In genomic region chr6:162088091-162088490, GRCh38 we compare ENCODE assay signal across 33 cellular contexts.
A peak's percentile ranks its signal among the peaks of the same experiment; 100 is the strongest.
DNase-seq lines count a peak whose midpoint lies in the region; ATAC-seq, FAIRE-seq and TF ChIP-seq lines count a peak whose summit lies in the region.
"Had no signal": no experiment of that assay in that cellular context is flagged by ENCODE, and none has a peak within 500 bp of the region (broad histone marks: within the 10 kb centered on the region; RNA-seq: fewer than 3 reads in every experiment).

No MANE protein-coding gene starts in this region.

- no peaks in the 10 kb centered on the region for H3K4me1 ChIP-seq in HepG2 (ENCODE audit: insufficient read depth, low read length)
- H3K4me1 ChIP-seq in right lobe of liver = no peaks in the 10 kb centered on the region
- H3K4me1 ChIP-seq in K562 (replicated peaks in 1 of 2; ENCODE audit: control insufficient read depth in 2 of 2, insufficient read depth in 2 of 2, low read length in 2 of 2) = no peaks in the 10 kb centered on the region
- H3K4me1 ChIP-seq: A549, BE2C had no signal

- BruUV-seq in HepG2 (replicated peaks; lab: Mats Ljungman, UMichigan) = no TSS peak
- BruUV-seq in K562 (replicated peaks; lab: Mats Ljungman, UMichigan) = no TSS peak

- H4K20me1 ChIP-seq in HepG2 (ENCODE audit: insufficient read depth, low read length) (no peaks in the 10 kb centered on the region), K562 (replicated peaks; ENCODE audit: control insufficient read depth, insufficient read depth, low read length) (no peaks in the 10 kb centered on the region)
- H4K20me1 ChIP-seq: BLaER1; BLaER1 treated with 17β-estradiol and CSF1 and Interleukin-3, amounts not matched to agents 10 nM and 100 nM had no signal

- no peaks in the 10 kb centered on the region for H3K79me2 ChIP-seq in HepG2 (ENCODE audit: insufficient read depth, low read length)
- H3K79me2 ChIP-seq in K562 (ENCODE audit: control insufficient read depth, insufficient read depth, low read length) = no peaks in the 10 kb centered on the region

- TF ChIP-seq POLR2A in HepG2 (IDR thresholded peaks at IDR 0.05; ENCODE audit: insufficient read depth in 1 of 2, low read depth in 2 of 2, low read length in 2 of 2) (no peak), right lobe of liver (IDR thresholded peaks at IDR 0.05) (no peak), K562 (conservative IDR thresholded peaks at IDR 0.05) (no peak)

- DNase-seq in HepG2 (ENCODE audit: low spot score) = no peak
- DNase-seq in right lobe of liver = no peak
- no peak for DNase-seq in K562 (ENCODE audit: extremely low read depth in 1 of 4, low spot score in 3 of 4)
- no peak for DNase-seq in activated gamma-delta T cell treated with Interleukin-2 at 50 U/mL for 16 hours
- DNase-seq: 8988T; ACHN; AML-193; BE2C; C1 segment of cervical spinal cord; Caco-2; Calu3; CD4-positive, alpha-beta memory T cell; CD4-positive, alpha-beta T cell; CD4-positive, CD25-positive, alpha-beta regulatory T cell; CD8-positive, alpha-beta memory T cell; CD8-positive, alpha-beta T cell; COR-L47; DMS 273 treated with DMSO at 0.1 percent for 48 hours; DMS153; DMS53; DMS79; DMS79 treated with DMSO at 0.1 percent for 48 hours; DND-41; EL had no signal

- no peaks in the 10 kb centered on the region for H3K36me3 ChIP-seq in HepG2 (replicated peaks in 1 of 2; ENCODE audit: control insufficient read depth in 1 of 2, insufficient read depth in 2 of 2, low read length in 2 of 2)
- no peaks in the 10 kb centered on the region for H3K36me3 ChIP-seq in right lobe of liver
- no peaks in the 10 kb centered on the region for H3K36me3 ChIP-seq in K562 (ENCODE audit: control insufficient read depth, insufficient read depth, low read length)
- H3K36me3 ChIP-seq: BE2C; BLaER1; BLaER1 treated with 17β-estradiol and CSF1 and Interleukin-3, amounts not matched to agents 10 nM and 100 nM had no signal

- H3K9me3 ChIP-seq in HepG2 (ENCODE audit: low read length) = no peaks in the 10 kb centered on the region
- no peaks in the 10 kb centered on the region for H3K9me3 ChIP-seq in right lobe of liver
- H3K9me3 ChIP-seq in K562 (replicated peaks; ENCODE audit: control insufficient read depth, insufficient read depth, low read depth, low read length) = no peaks in the 10 kb centered on the region
- H3K9me3 ChIP-seq: A549, BE2C, BLaER1, Caco-2 had no signal

- 44% methylated on average over 2 of the region's 2 CpGs for WGBS in HepG2 (ENCODE audit: low lambda C conversion rate)
- 72% methylated on average over 2 of the region's 2 CpGs for WGBS in right lobe of liver (ENCODE audit: insufficient coverage, low coverage, low lambda C conversion rate, missing lambda C conversion rate)
- 0% methylated on average over 2 of the region's 2 CpGs for WGBS in K562 (ENCODE audit: insufficient coverage, low coverage, missing lambda C conversion rate)

- H3K4me2 ChIP-seq in HepG2 (ENCODE audit: low read depth, low read length) (no peak overlapping the region), K562 (ENCODE audit: insufficient read depth, low read length) (no peak overlapping the region)
- H3K4me2 ChIP-seq: A549; BLaER1; BLaER1 treated with 17β-estradiol and CSF1 and Interleukin-3, amounts not matched to agents 10 nM and 100 nM had no signal

- H3K27ac ChIP-seq in HepG2 (ENCODE audit: extremely low read length, insufficient read depth, low read length) = no peak overlapping the region
- no peak overlapping the region for H3K27ac ChIP-seq in right lobe of liver
- no peak overlapping the region for H3K27ac ChIP-seq in K562 (ENCODE audit: extremely low read depth, low read depth, low read length)
- H3K27ac ChIP-seq: 22Rv1; A549; BLaER1; BLaER1 treated with 17β-estradiol and CSF1 and Interleukin-3, amounts not matched to agents 10 nM and 100 nM; C4-2B had no signal

- POLR2A ChIA-PET in HepG2 (lab: Yijun Ruan, JAX) (no interaction called here), K562 (lab: Yijun Ruan, JAX) (no interaction called here)

- no peak overlapping the region for H3K4me3 ChIP-seq in HepG2 (replicated peaks in 1 of 3; ENCODE audit: insufficient read depth in 1 of 3, low read depth in 2 of 3, low read length in 3 of 3)
- H3K4me3 ChIP-seq in right lobe of liver = no peak overlapping the region
- H3K4me3 ChIP-seq in K562 = no peak overlapping the region
- H3K4me3 ChIP-seq: A549; BLaER1; BLaER1 treated with 17β-estradiol and CSF1 and Interleukin-3, amounts not matched to agents 10 nM and 100 nM had no signal

- no peak for ATAC-seq in HepG2
- no peak for ATAC-seq in right lobe of liver
- no peak for ATAC-seq in K562
- ATAC-seq in HG03469 (IDR thresholded peaks at IDR 0.05; ENCODE audit: unreplicated experiment) = no peak
- ATAC-seq: A549; CD8-positive, alpha-beta T cell had no signal

- TF ChIP-seq EP300 in HepG2 (IDR thresholded peaks at IDR 0.05; ENCODE audit: low read depth in 2 of 2, low read length in 2 of 2) = no peak
- no peak for TF ChIP-seq EP300 in HepG2 (CRISPR knock-in tag; IDR thresholded peaks at IDR 0.05; ENCODE audit: borderline replicate concordance)
- TF ChIP-seq EP300 in K562 (IDR thresholded peaks at IDR 0.05; ENCODE audit: low read length) = no peak

- CTCF ChIA-PET in HepG2 (lab: Yijun Ruan, JAX; ENCODE audit: low intra/inter-chr PET ratio, low total read pairs) (no interaction called here), K562 (lab: Yijun Ruan, JAX; ENCODE audit: low intra/inter-chr PET ratio) (no interaction called here)

- FAIRE-seq in HepG2 (lab: Jason Lieb, UNC) (no peak), K562 (lab: Jason Lieb, UNC) (no peak), colon (lab: Jason Lieb, UNC) (peak; percentile 10)
- FAIRE-seq: A204.1, A549, D721Med had no signal

- intact Hi-C loops in HepG2 (cut with micrococcal nuclease; ENCODE audit: unreplicated experiment) (no loop called here), right lobe of liver (cut with DNase I) (no loop called here), K562 (cut with micrococcal nuclease) (no loop called here)

- TF ChIP-seq CTCF in HepG2 (CRISPR knock-in tag; IDR thresholded peaks at IDR 0.05) (no peak), right lobe of liver (IDR thresholded peaks at IDR 0.05) (no peak), K562 (IDR thresholded peaks at IDR 0.05 in 2 of 3, conservative IDR thresholded peaks at IDR 0.05 in 1 of 3; ENCODE audit: insufficient read depth in 2 of 3, low read depth in 1 of 3, low read length in 3 of 3) (no peak)

- in situ Hi-C loops in HepG2 (cut with HindIII; ENCODE audit: extremely low pct_ligation_motif_present, low pct_unique_long_range_greater_than_20kb) (no loop called here), K562 (cut with MboI) (no loop called here)

- no peak overlapping the region for H3K9ac ChIP-seq in HepG2 (ENCODE audit: insufficient read depth, low read depth, low read length)
- no peak overlapping the region for H3K9ac ChIP-seq in K562 (ENCODE audit: insufficient read depth in 1 of 2, low read depth in 2 of 2, low read length in 2 of 2)
- H3K9ac ChIP-seq: BLaER1; BLaER1 treated with 17β-estradiol and CSF1 and Interleukin-3, amounts not matched to agents 10 nM and 100 nM had no signal

- TF ChIP-seq RAD21 in HepG2 (CRISPR knock-in tag; IDR thresholded peaks at IDR 0.05) (no peak), K562 (CRISPR knock-in tag; conservative IDR thresholded peaks at IDR 0.05 in 1 of 2, IDR thresholded peaks at IDR 0.05 in 1 of 2) (no peak)

- H3K9me1 ChIP-seq in K562 (ENCODE audit: control insufficient read depth, insufficient read depth, low read length) = no peaks in the 10 kb centered on the region

- H2AFZ ChIP-seq in HepG2 (ENCODE audit: low read length) (no peak overlapping the region), K562 (ENCODE audit: low read depth, low read length) (no peak overlapping the region)

- H3K27me3 ChIP-seq in HepG2 (ENCODE audit: control insufficient read depth in 1 of 2, insufficient read depth in 2 of 2, low read length in 2 of 2) (no peaks in the 10 kb centered on the region), right lobe of liver (no peaks in the 10 kb centered on the region), K562 (ENCODE audit: control insufficient read depth in 2 of 2, insufficient read depth in 2 of 2, low read length in 2 of 2) (no peaks in the 10 kb centered on the region)
- H3K27me3 ChIP-seq: BE2C; BLaER1; BLaER1 treated with 17β-estradiol and CSF1 and Interleukin-3, amounts not matched to agents 10 nM and 100 nM had no signal

TF ChIP-seq in HepG2, 621 proteins besides CTCF, POLR2A, EP300 and RAD21 (continues in another document):
- TF ChIP-seq ZKSCAN8 (CRISPR knock-in tag; IDR thresholded peaks at IDR 0.05; ENCODE audit: borderline replicate concordance) = no peak
- no peak for TF ChIP-seq ZNF607 (CRISPR knock-in tag; IDR thresholded peaks at IDR 0.05; ENCODE audit: borderline replicate concordance)
- TF ChIP-seq ZNF326 (CRISPR knock-in tag; IDR thresholded peaks at IDR 0.05; ENCODE audit: borderline replicate concordance) = no peak

TF ChIP-seq in K562, 482 proteins besides CTCF, POLR2A, EP300 and RAD21:
- TF ChIP-seq, protein P1, sequence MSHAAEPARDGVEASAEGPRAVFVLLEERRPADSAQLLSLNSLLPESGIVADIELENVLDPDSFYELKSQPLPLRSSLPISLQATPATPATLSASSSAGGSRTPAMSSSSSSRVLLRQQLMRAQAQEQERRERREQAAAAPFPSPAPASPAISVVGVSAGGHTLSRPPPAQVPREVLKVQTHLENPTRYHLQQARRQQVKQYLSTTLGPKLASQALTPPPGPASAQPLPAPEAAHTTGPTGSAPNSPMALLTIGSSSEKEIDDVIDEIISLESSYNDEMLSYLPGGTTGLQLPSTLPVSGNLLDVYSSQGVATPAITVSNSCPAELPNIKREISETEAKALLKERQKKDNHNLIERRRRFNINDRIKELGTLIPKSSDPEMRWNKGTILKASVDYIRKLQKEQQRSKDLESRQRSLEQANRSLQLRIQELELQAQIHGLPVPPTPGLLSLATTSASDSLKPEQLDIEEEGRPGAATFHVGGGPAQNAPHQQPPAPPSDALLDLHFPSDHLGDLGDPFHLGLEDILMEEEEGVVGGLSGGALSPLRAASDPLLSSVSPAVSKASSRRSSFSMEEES (CRISPR knock-in tag; IDR thresholded peaks at IDR 0.05) = peak; percentile 89
- no peak for TF ChIP-seq TARDBP (IDR thresholded peaks at IDR 0.05)
- TF ChIP-seq ZFP30 (CRISPR knock-in tag; IDR thresholded peaks at IDR 0.05; ENCODE audit: borderline replicate concordance) = no peak
